ENCODE assay signal across 18 cellular contexts in the genomic region with DNA sequence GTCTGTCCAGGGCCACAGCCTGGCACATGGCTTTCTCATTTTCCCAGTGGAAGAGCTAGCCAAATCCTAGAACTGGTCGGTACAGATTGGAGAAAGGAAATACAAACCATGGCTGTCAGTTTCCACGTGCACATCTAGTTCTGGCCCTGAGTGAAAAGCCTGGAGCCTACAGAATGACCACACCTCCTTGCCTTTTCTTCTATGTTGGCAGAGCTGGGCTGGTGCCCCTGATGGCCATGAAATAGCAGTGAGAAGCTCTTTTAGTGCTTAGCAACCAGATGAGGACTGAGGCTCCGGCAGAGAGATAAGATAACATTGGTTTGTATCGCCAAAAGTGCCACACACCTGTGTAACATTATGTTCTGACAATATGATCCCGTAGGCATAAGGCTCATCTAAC. TPM values are rescaled to one million over a fixed set of nuclear protein-coding genes. Genes with fewer than 3 reads are reported as not detected.
DNase-seq lines count a peak whose midpoint lies in the region; ATAC-seq, FAIRE-seq and TF ChIP-seq lines count a peak whose summit lies in the region.
"Had no signal": no experiment of that assay in that cellular context is flagged by ENCODE, and none has a peak within 500 bp of the region (broad histone marks: within the 10 kb centered on the region; RNA-seq: fewer than 3 reads in every experiment).

No MANE protein-coding gene starts in this region.

- H3K9me3 ChIP-seq in HUES48 (ENCODE audit: control insufficient read depth, insufficient read depth, low read length) (no peaks in the 10 kb centered on the region), endodermal cell (ENCODE audit: control insufficient read depth, low read length) (no peaks in the 10 kb centered on the region), keratinocyte (ENCODE audit: control insufficient read depth, low read depth, low read length) (no peaks in the 10 kb centered on the region), tibial nerve (no peaks in the 10 kb centered on the region)
- H3K9me3 ChIP-seq: gastroesophageal sphincter, left lung, thoracic aorta had no signal

- TF ChIP-seq EP300 in tibial nerve (IDR thresholded peaks at IDR 0.05), result no peak

- DNase-seq in NCI-H146 treated with DMSO at 0.1 percent for 48 hours (lab: John Stamatoyannopoulos, UW; ENCODE audit: unreplicated experiment), result peak; percentile 11
- no peak for DNase-seq in endodermal cell
- no peak for DNase-seq in keratinocyte (ENCODE audit: low read depth, low spot score)
- DNase-seq in pons (ENCODE audit: low spot score), result no peak
- DNase-seq in tibial nerve (ENCODE audit: low spot score in 2 of 2), result no peak
- DNase-seq: activated CD4-positive, alpha-beta T cell treated with anti-CD3 and anti-CD28 coated beads for 1 hour; activated T-cell treated with anti-CD3 and anti-CD28 coated beads, Interleukin-2, amount 50 U/mL, for 72 hours; cortex of kidney; left lung; NCI-H1105 treated with DMSO at 0.1 percent for 48 hours; NCI-H446 treated with DMSO at 0.1 percent for 48 hours; SW 1271 had no signal

- H3K4me1 Mint-ChIP-seq in endodermal cell, result peaks cover 12% of the 10 kb centered on the region
- H3K4me1 Mint-ChIP-seq: activated naive CD4-positive, alpha-beta T cell treated with anti-CD3 and anti-CD28 coated beads, Interleukin-2, amount 50 U/mL, for 24 hours had no signal

- FAIRE-seq in keratinocyte (lab: Jason Lieb, UNC), result no peak

- H3K9ac ChIP-seq in HUES48 (ENCODE audit: low read depth, low read length) (no peak overlapping the region), endodermal cell (ENCODE audit: extremely low read depth, low read length, poor library complexity, severe bottlenecking) (no peak overlapping the region), keratinocyte (ENCODE audit: control insufficient read depth, extremely low read depth, insufficient read depth, low read length) (peak overlapping the region; percentile 42)

- H3K27ac ChIP-seq in HUES48 (ENCODE audit: low read depth, low read length), result peak overlapping the region; percentile 61
- H3K27ac ChIP-seq in endodermal cell (ENCODE audit: low read depth, low read length), result peak overlapping the region; percentile 68
- peak overlapping the region; percentile 60 for H3K27ac ChIP-seq in keratinocyte (ENCODE audit: control insufficient read depth, insufficient read depth, low read length)
- H3K27ac ChIP-seq in tibial nerve, result no peak overlapping the region
- H3K27ac ChIP-seq: left lung, RWPE1, thoracic aorta had no signal

- dilution Hi-C loops in keratinocyte (cut with MboI; ENCODE audit: extremely low pct_ligation_motif_present, low sequenced_read_pairs), result no loop called here

- no peaks in the 10 kb centered on the region for H3K79me2 ChIP-seq in keratinocyte (ENCODE audit: control insufficient read depth, insufficient read depth, low read length)

- H3K27me3 ChIP-seq in HUES48 (ENCODE audit: control insufficient read depth, insufficient read depth, low read length) (no peaks in the 10 kb centered on the region), endodermal cell (ENCODE audit: control insufficient read depth, insufficient read depth, low read length, poor library complexity, severe bottlenecking) (no peaks in the 10 kb centered on the region), keratinocyte (ENCODE audit: control insufficient read depth, extremely low read depth, insufficient read depth, low read length) (no peaks in the 10 kb centered on the region), tibial nerve (no peaks in the 10 kb centered on the region)
- H3K27me3 ChIP-seq: gastroesophageal sphincter, left lung had no signal

- H3K4me3 ChIP-seq in HUES48 (ENCODE audit: low read depth, low read length), result no peak overlapping the region
- H3K4me3 ChIP-seq in endodermal cell (ENCODE audit: low read length), result no peak overlapping the region
- no peak overlapping the region for H3K4me3 ChIP-seq in keratinocyte (ENCODE audit: control insufficient read depth in 2 of 3, extremely low read depth in 1 of 3, insufficient read depth in 2 of 3, low read depth in 1 of 3, low read length in 3 of 3)
- H3K4me3 ChIP-seq in tibial nerve, result no peak overlapping the region
- H3K4me3 ChIP-seq: gastroesophageal sphincter, left lung, thoracic aorta had no signal

- peaks cover 2% of the 10 kb centered on the region for H4K20me1 ChIP-seq in keratinocyte (ENCODE audit: control insufficient read depth, extremely low read depth, insufficient read depth, low read length)

- H2AFZ ChIP-seq in keratinocyte (ENCODE audit: control insufficient read depth, low read length), result no peak overlapping the region

- H3K9me1 ChIP-seq in keratinocyte (ENCODE audit: control insufficient read depth, extremely low read depth, insufficient read depth, low read length), result no peaks in the 10 kb centered on the region

- no peak for ATAC-seq in GM21825 (IDR thresholded peaks at IDR 0.05; ENCODE audit: unreplicated experiment)
- ATAC-seq: activated T-cell treated with anti-CD3 and anti-CD28 coated beads, Interleukin-2, amount 50 U/mL, for 72 hours; gastroesophageal sphincter; left lung had no signal

- H3K36me3 ChIP-seq in HUES48 (ENCODE audit: control insufficient read depth, insufficient read depth, low read length) (no peaks in the 10 kb centered on the region; the same call in 1 of the 2 replicates), endodermal cell (ENCODE audit: control insufficient read depth, insufficient read depth, low read length) (no peaks in the 10 kb centered on the region), keratinocyte (ENCODE audit: control insufficient read depth in 2 of 2, extremely low read depth in 1 of 2, insufficient read depth in 2 of 2, low read length in 2 of 2) (peaks cover 8 to 16% of the 10 kb centered on the region in 2 experiments), tibial nerve (peaks cover 0 to 18% (median 0%) of the 10 kb centered on the region in 3 donors)
- H3K36me3 ChIP-seq: thoracic aorta had no signal

- H3K4me1 ChIP-seq in HUES48 (ENCODE audit: control insufficient read depth, insufficient read depth, low read length), result peaks cover 11% of the 10 kb centered on the region; the same call in 1 of the 2 replicates
- no peaks in the 10 kb centered on the region for H3K4me1 ChIP-seq in endodermal cell (ENCODE audit: control insufficient read depth, insufficient read depth, low read length)
- peaks cover 31% of the 10 kb centered on the region for H3K4me1 ChIP-seq in keratinocyte (ENCODE audit: control insufficient read depth, extremely low read depth, insufficient read depth, low read length)
- peaks cover 0 to 53% (median 3%) of the 10 kb centered on the region in 4 donors for H3K4me1 ChIP-seq in tibial nerve
- H3K4me1 ChIP-seq: left lung had no signal

- TF ChIP-seq CTCF in endodermal cell (conservative IDR thresholded peaks at IDR 0.05), result no peak
- no peak for TF ChIP-seq CTCF in keratinocyte (optimal IDR thresholded peaks at IDR 0.05 in 1 of 3, IDR thresholded peaks at IDR 0.05 in 1 of 3, conservative IDR thresholded peaks at IDR 0.05 in 1 of 3; ENCODE audit: extremely low read depth in 1 of 3, insufficient read depth in 2 of 3, low read length in 3 of 3)
- TF ChIP-seq CTCF in tibial nerve (IDR thresholded peaks at IDR 0.05), result no peak

- H3K36me3 Mint-ChIP-seq in endodermal cell (ENCODE audit: low read depth), result no peaks in the 10 kb centered on the region
- H3K36me3 Mint-ChIP-seq: activated naive CD4-positive, alpha-beta T cell treated with anti-CD3 and anti-CD28 coated beads, Interleukin-2, amount 50 U/mL, for 24 hours had no signal

- H3K27ac Mint-ChIP-seq in endodermal cell, result no peak overlapping the region
- H3K27ac Mint-ChIP-seq: activated naive CD4-positive, alpha-beta T cell treated with anti-CD3 and anti-CD28 coated beads, Interleukin-2, amount 50 U/mL, for 24 hours; activated T-cell treated with anti-CD3 and anti-CD28 coated beads, Interleukin-2, amount 50 U/mL, for 72 hours had no signal

- WGBS in endodermal cell (ENCODE audit: insufficient coverage in 1 of 2, insufficient read length in 1 of 2), 2 experiments, result 70 to 85% methylated on average over 3 to 5 of the region's 5 CpGs
- WGBS in tibial nerve, 2 donors, result 66 to 70% methylated on average over 5 of the region's 5 CpGs

- no peak overlapping the region for H3K4me3 Mint-ChIP-seq in endodermal cell
- H3K4me3 Mint-ChIP-seq: activated naive CD4-positive, alpha-beta T cell treated with anti-CD3 and anti-CD28 coated beads, Interleukin-2, amount 50 U/mL, for 24 hours; activated T-cell treated with anti-CD3 and anti-CD28 coated beads, Interleukin-2, amount 50 U/mL, for 72 hours had no signal

- H3K27me3 Mint-ChIP-seq in endodermal cell (ENCODE audit: insufficient read depth), result peaks cover 1% of the 10 kb centered on the region
- H3K27me3 Mint-ChIP-seq: activated naive CD4-positive, alpha-beta T cell treated with anti-CD3 and anti-CD28 coated beads, Interleukin-2, amount 50 U/mL, for 24 hours had no signal

- H3K9me3 Mint-ChIP-seq in endodermal cell, result no peaks in the 10 kb centered on the region
- H3K9me3 Mint-ChIP-seq: activated naive CD4-positive, alpha-beta T cell treated with anti-CD3 and anti-CD28 coated beads, Interleukin-2, amount 50 U/mL, for 24 hours; activated T-cell treated with anti-CD3 and anti-CD28 coated beads, Interleukin-2, amount 50 U/mL, for 72 hours had no signal

- H3K4me2 ChIP-seq in keratinocyte (ENCODE audit: control insufficient read depth, extremely low read depth, insufficient read depth, low read depth, low read length), result peak overlapping the region; percentile 41

- no peak for TF ChIP-seq POLR2A in tibial nerve (IDR thresholded peaks at IDR 0.05)

RNA-seq across cellular contexts. Expression of a gene that starts 39.7 kb away (rescaled TPM):
- 10 to 100 TPM; 37.7 to 59.0 TPM for total RNA-seq in endodermal cell
- polyA plus RNA-seq in endodermal cell (2013, experiment 1 of 2), result 46.2 TPM
- 46.3 TPM for polyA plus RNA-seq in endodermal cell (2013, experiment 2 of 2)
- 23.3 to 30.4 TPM (median 27.6 TPM) in 3 replicates for polyA plus RNA-seq in keratinocyte
- polyA plus RNA-seq in keratinocyte (2011; ENCODE audit: low read depth), result 13.8 TPM
- polyA plus RNA-seq in keratinocyte (2011; cell fraction: cytosol; rRNA removed), result 27.2 and 31.0 TPM in 2 replicates
- 19.9 and 21.9 TPM in 2 replicates for polyA plus RNA-seq in keratinocyte (2011; cell fraction: nucleus; rRNA removed)
- polyA plus RNA-seq in keratinocyte (2012; ENCODE audit: low replicate concordance), result 18.0 and 21.3 TPM in 2 replicates
- 14.5 to 20.5 TPM (median 16.3 TPM) in 3 replicates for polyA minus RNA-seq in keratinocyte
- 5.2 TPM for polyA minus RNA-seq in keratinocyte (2011; cell fraction: cytosol; rRNA and poly(A)+ RNA removed)
- 5.9 and 12.3 TPM in 2 replicates for polyA minus RNA-seq in keratinocyte (2011; cell fraction: nucleus; rRNA and poly(A)+ RNA removed)
- 10 to 100 TPM in 1 of 4 donors, 1 to 10 TPM in 3; 5.5 to 28.2 (median 7.1) TPM for total RNA-seq in tibial nerve

Comparison
In these comparisons a context has a peak if more than half of its experiments do, and no peak if none do; other contexts are left out.
1. H3K27ac ChIP-seq: peak in HUES48 (single experiment), endodermal cell (single experiment) and keratinocyte (single experiment); none in tibial nerve (0 of 4).